In genomic region chr3:129278970-129279906, GRCh38 we compare ENCODE assay signal across 8 cellular contexts. TPM values are rescaled to one million over a fixed set of nuclear protein-coding genes. Genes with fewer than 3 reads are reported as not detected.
DNase-seq lines count a peak whose midpoint lies in the region; ATAC-seq and TF ChIP-seq lines count a peak whose summit lies in the region.

No MANE protein-coding gene starts in this region.

- DNase-seq in G401 (ENCODE audit: low spot score), result peak; percentile 31
- peak; percentile 61 for DNase-seq in HK-2 (ENCODE audit: unreplicated experiment)
- DNase-seq in T-cell, result peak in 33 of 34 experiments; percentile 13 to 53 (median 29)
- DNase-seq in astrocyte of the hippocampus (ENCODE audit: low read depth, low spot score), result peak; percentile 67
- no peak for DNase-seq in smooth muscle cell (lab: John Stamatoyannopoulos, UW; ENCODE audit: unreplicated experiment)
- no peak for DNase-seq in NCI-H187 (lab: John Stamatoyannopoulos, UW)

- ATAC-seq in T-cell (replicated peaks in 1 of 4), result peak; percentile 20 to 41 (median 32)
- ATAC-seq in HG03457 (IDR thresholded peaks at IDR 0.05; ENCODE audit: unreplicated experiment), result no peak

- peak overlapping the region; percentile 99 for H3K4me2 ChIP-seq in smooth muscle cell

- H3K36me3 Mint-ChIP-seq in T-cell, result peaks cover 18% of the 10 kb centered on the region

- CTCF ChIA-PET in T-cell (lab: Charles Lee), result interaction anchor here in 1 of 2 donors (0.6 to 2.4 kb wide), 5 partner anchors 23 to 309 kb away, joined by 3 to 12 read pairs (median 4); partner anchors contain the start of gene COPG1

- WGBS in smooth muscle cell (ENCODE audit: low lambda C conversion rate), result 1% methylated on average over 40 of the region's 82 CpGs

- H3K4me3 ChIP-seq in iPS-18a (ENCODE audit: low read length) (peak overlapping the region; percentile 93), smooth muscle cell (peak overlapping the region; percentile 65)

- H3K9me3 Mint-ChIP-seq in T-cell, result no peaks in the 10 kb centered on the region

- peaks cover 33% of the 10 kb centered on the region for H4K20me1 ChIP-seq in smooth muscle cell (ENCODE audit: low read depth)

- peaks cover 30% of the 10 kb centered on the region for H3K36me3 ChIP-seq in iPS-18a (ENCODE audit: control insufficient read depth, low read depth, low read length)
- peaks cover 12% of the 10 kb centered on the region for H3K36me3 ChIP-seq in smooth muscle cell (ENCODE audit: low read depth)

- in situ Hi-C loops in G401 (cut with HindIII; ENCODE audit: low sequenced_read_pairs), result no loop called here

- H3K27ac Mint-ChIP-seq in T-cell, result peak overlapping the region; percentile 95 to 96

- no peaks in the 10 kb centered on the region for H3K27me3 Mint-ChIP-seq in T-cell

- peaks cover 5% of the 10 kb centered on the region for H3K79me2 ChIP-seq in smooth muscle cell (ENCODE audit: low read depth)

- H3K9ac ChIP-seq in iPS-18a (ENCODE audit: low read length) (peak overlapping the region; percentile 64), smooth muscle cell (ENCODE audit: low read depth) (peak overlapping the region; percentile 93)

- TF ChIP-seq CTCF in smooth muscle cell (IDR thresholded peaks at IDR 0.05; ENCODE audit: borderline replicate concordance, insufficient read depth, poor library complexity, severe bottlenecking), result no peak

- H3K4me3 Mint-ChIP-seq in T-cell, result peak overlapping the region; percentile 83 to 96 (median 94)

- H3K27me3 ChIP-seq in iPS-18a (ENCODE audit: control insufficient read depth, insufficient read depth, low read length) (no peaks in the 10 kb centered on the region), smooth muscle cell (ENCODE audit: low read depth) (no peaks in the 10 kb centered on the region)

- no peak overlapping the region for H3K27ac ChIP-seq in iPS-18a (ENCODE audit: low read length)
- peak overlapping the region; percentile 82 for H3K27ac ChIP-seq in smooth muscle cell (ENCODE audit: low read depth)

- H3K9me3 ChIP-seq in iPS-18a (ENCODE audit: control insufficient read depth, low read depth, low read length) (no peaks in the 10 kb centered on the region), smooth muscle cell (replicated peaks; ENCODE audit: low read depth) (no peaks in the 10 kb centered on the region)

- peaks cover 19% of the 10 kb centered on the region for H3F3A ChIP-seq in smooth muscle cell (ENCODE audit: low read depth)

- H3K4me1 ChIP-seq in iPS-18a (ENCODE audit: control insufficient read depth, low read depth, low read length) (peaks cover 13% of the 10 kb centered on the region), smooth muscle cell (ENCODE audit: low read depth) (peaks cover 13% of the 10 kb centered on the region)

- H3K4me1 Mint-ChIP-seq in T-cell, result peaks cover 44 to 62% (median 49%) of the 10 kb centered on the region in 3 donors

- no peak overlapping the region for H2AFZ ChIP-seq in smooth muscle cell (ENCODE audit: low read depth)

- POLR2A ChIA-PET in T-cell (lab: Charles Lee), result interaction anchor here (0.5 to 4.2 kb wide), 8 partner anchors 14 to 556 kb away, joined by 3 to 21 read pairs (median 4); partner anchors contain the start of gene COPG1 (in 1 of the 2)

RNA-seq across cellular contexts. Expression of gene HMCES, which starts 0.6 kb away (rescaled TPM):
- 33.0 and 40.6 TPM in 2 replicates for total RNA-seq in G401 (2014; rRNA removed; shearing (Covaris generic))
- total RNA-seq in T-cell (10 to 100 TPM; 55.2 to 60.7 (median 57.6) TPM), smooth muscle cell (9.3 and 15.2 TPM in 2 replicates)
- 25.0 and 33.8 TPM in 2 replicates for polyA plus RNA-seq in smooth muscle cell

RNA-seq across cellular contexts. Expression of gene COPG1, which starts 29.8 kb away (rescaled TPM):
- 36.4 and 68.0 TPM in 2 replicates for total RNA-seq in G401 (2014; rRNA removed; shearing (Covaris generic))
- total RNA-seq in T-cell (100 to 1,000 TPM in 4 of 5 donors, 10 to 100 TPM in 1; 96.0 to 139 (median 116) TPM), smooth muscle cell (177 and 210 TPM in 2 replicates)
- polyA plus RNA-seq in smooth muscle cell, result 228 and 265 TPM in 2 replicates

Comparison
In these comparisons a context has a peak if more than half of its experiments do, and no peak if none do; other contexts are left out.
1. DNase-seq: peak in G401 (single experiment), HK-2 (single experiment), T-cell (33 of 34) and astrocyte of the hippocampus (single experiment); none in smooth muscle cell (single experiment) and NCI-H187 (0 of 2).